In the genomic region with DNA sequence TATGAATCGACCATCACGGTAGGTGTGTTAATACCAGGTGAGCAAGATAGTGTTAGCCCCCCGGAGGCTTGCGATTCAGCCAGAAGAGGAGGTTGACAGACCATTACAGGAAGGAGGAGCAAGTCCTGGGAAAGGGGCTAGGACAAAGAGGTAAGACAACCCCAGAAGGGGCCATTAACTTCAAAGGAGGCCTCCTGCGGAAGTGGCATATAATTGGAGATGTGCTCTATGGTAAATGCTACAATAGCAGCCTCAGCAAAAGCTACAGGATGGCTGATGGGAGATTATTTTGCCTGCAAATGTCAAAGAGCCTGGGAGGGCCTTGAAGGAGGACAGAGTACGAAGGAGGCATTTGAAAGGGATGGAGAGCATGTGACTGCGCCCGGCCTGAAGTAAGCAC, we compare ENCODE assay signal across 18 cellular contexts.
DNase-seq lines count a peak whose midpoint lies in the region; ATAC-seq and TF ChIP-seq lines count a peak whose summit lies in the region.
"Had no signal": no experiment of that assay in that cellular context is flagged by ENCODE, and none has a peak within 500 bp of the region (broad histone marks: within the 10 kb centered on the region; RNA-seq: fewer than 3 reads in every experiment).

No MANE protein-coding gene starts in this region.

- H3K23me2 ChIP-seq in H9 (ENCODE audit: insufficient read length, low read depth, low read length, poor library complexity, severe bottlenecking), result no peaks in the 10 kb centered on the region

- H4K8ac ChIP-seq in H9 (replicated peaks; ENCODE audit: insufficient read length, low read depth, low read length), result no peak overlapping the region

- no peak overlapping the region for H3K4me3 Mint-ChIP-seq in H9
- peak overlapping the region; percentile 11 for H3K4me3 Mint-ChIP-seq in neural crest cell

- no peak for TF ChIP-seq CTCF in H9 (conservative IDR thresholded peaks at IDR 0.05)
- no peak for TF ChIP-seq CTCF in neural crest cell (conservative IDR thresholded peaks at IDR 0.05)

- no peaks in the 10 kb centered on the region for H3K79me2 ChIP-seq in H9 (ENCODE audit: insufficient read depth, low read length)

- no peak overlapping the region for H4K5ac ChIP-seq in H9 (ENCODE audit: insufficient read length, low read depth, low read length)

- H3K4me3 ChIP-seq in iPS DF 6.9 (ENCODE audit: low read length), result no peak overlapping the region
- H3K4me3 ChIP-seq: A549, GM12878, SJSA1 had no signal

- no peak overlapping the region for H3K23ac ChIP-seq in H9 (ENCODE audit: insufficient read length, low read depth, low read length)

- H3K18ac ChIP-seq in H9 (ENCODE audit: insufficient read length, low read depth, low read length), result no peak overlapping the region

- H3K14ac ChIP-seq in H9 (ENCODE audit: insufficient read depth, low read length), result no peak overlapping the region

- H3K27me3 Mint-ChIP-seq in H9 (ENCODE audit: low read depth) (no peaks in the 10 kb centered on the region), neural crest cell (ENCODE audit: low read depth) (no peaks in the 10 kb centered on the region)

- no peak overlapping the region for H2BK5ac ChIP-seq in H9 (ENCODE audit: insufficient read length, low read length)

- H2BK15ac ChIP-seq in H9 (ENCODE audit: low read depth, low read length), result no peak overlapping the region

- peaks cover 53 to 64% of the 10 kb centered on the region in 2 experiments for H3K4me1 Mint-ChIP-seq in H9
- H3K4me1 Mint-ChIP-seq in neural crest cell, result peaks cover 56% of the 10 kb centered on the region

- H3K36me3 Mint-ChIP-seq in H9 (ENCODE audit: insufficient read depth in 1 of 3, low read depth in 3 of 3) (no peaks in the 10 kb centered on the region; a peak in 1 of 7 replicates), neural crest cell (ENCODE audit: low read depth) (no peaks in the 10 kb centered on the region)

- H3K36me3 ChIP-seq in iPS DF 6.9 (ENCODE audit: control insufficient read depth, insufficient read depth, low read length), result no peaks in the 10 kb centered on the region
- H3K36me3 ChIP-seq: SJSA1 had no signal

- H3K27me3 ChIP-seq in H9 (ENCODE audit: insufficient read depth, low read length) (no peaks in the 10 kb centered on the region), iPS DF 6.9 (ENCODE audit: control insufficient read depth, insufficient read depth, low read length) (no peaks in the 10 kb centered on the region)
- H3K27me3 ChIP-seq: SJSA1 had no signal

- H2BK120ac ChIP-seq in H9 (ENCODE audit: low read depth, low read length, poor library complexity, severe bottlenecking), result no peak overlapping the region

- no peak overlapping the region for H3K4ac ChIP-seq in H9 (ENCODE audit: low read depth, low read length)

- peak; percentile 79 for DNase-seq in H9
- peak; percentile 6 for DNase-seq in UCSD-AML1 (lab: John Stamatoyannopoulos, UW; ENCODE audit: unreplicated experiment)
- peak; percentile 57 for DNase-seq in iPS DF 6.9 (ENCODE audit: low read depth, low spot score)
- DNase-seq in neural crest cell (ENCODE audit: low read depth, low spot score), result no peak
- no peak for DNase-seq in mesenteric fat pad (ENCODE audit: low spot score)
- no peak for DNase-seq in NCI-H82 treated with DMSO at 0.1 percent for 48 hours (lab: John Stamatoyannopoulos, UW; ENCODE audit: unreplicated experiment)
- no peak for DNase-seq in left colon
- DNase-seq in NOMO-1 treated with dmso at 0.1 percent for 144 hours (lab: John Stamatoyannopoulos, UW; ENCODE audit: unreplicated experiment), result no peak
- DNase-seq: C1 segment of cervical spinal cord, DND-41, GDM1, MV-4-11, NCI-H187 treated with DMSO at 0.1 percent for 48 hours, NCI-H446 treated with DMSO at 0.1 percent for 48 hours, NCI-H748 treated with DMSO at 0.1 percent for 48 hours had no signal

- no peaks in the 10 kb centered on the region for H4K20me1 ChIP-seq in H9 (ENCODE audit: control insufficient read depth, insufficient read depth, insufficient read length)

- H3K79me1 ChIP-seq in H9 (ENCODE audit: insufficient read depth, low read depth, low read length, poor library complexity, severe bottlenecking), result no peaks in the 10 kb centered on the region

- H4K91ac ChIP-seq in H9 (ENCODE audit: insufficient read length, low read depth, low read length), result no peak overlapping the region

- H2AK5ac ChIP-seq in H9 (ENCODE audit: insufficient read length, low read length), result no peak overlapping the region

- H2AFZ ChIP-seq in H9 (ENCODE audit: low read length), result no peak overlapping the region

- H3K27ac ChIP-seq in H9 (ENCODE audit: insufficient read length, low read depth, low read length), result no peak overlapping the region
- H3K27ac ChIP-seq in iPS DF 6.9 (ENCODE audit: low read length), result no peak overlapping the region
- H3K27ac ChIP-seq: A549, SJSA1 had no signal

- H3K4me2 ChIP-seq in H9 (ENCODE audit: insufficient read depth, insufficient read length, low read length), result no peak overlapping the region
- H3K4me2 ChIP-seq: A549 had no signal

- H3K27ac Mint-ChIP-seq in H9 (peak overlapping the region in 2 of 3 experiments; percentile 3 to 50; a peak in 2 of 7 replicates), neural crest cell (ENCODE audit: unreplicated experiment) (no peak overlapping the region)

- H3K4me1 ChIP-seq in H9 (ENCODE audit: insufficient read depth, low read length) (peaks cover 13% of the 10 kb centered on the region; the same call in 1 of the 2 replicates), iPS DF 6.9 (ENCODE audit: control insufficient read depth, insufficient read depth, low read length) (peaks cover 4% of the 10 kb centered on the region; the same call in 1 of the 2 replicates)
- H3K4me1 ChIP-seq: A549, SJSA1 had no signal

- H2BK12ac ChIP-seq in H9 (ENCODE audit: insufficient read length, low read depth, low read length), result no peak overlapping the region

- ATAC-seq in left colon, result no peak
- ATAC-seq: A549, GM12878 had no signal

- H3K9me3 ChIP-seq in H9 (ENCODE audit: control insufficient read depth, low read depth, low read length), result no peaks in the 10 kb centered on the region
- H3K9me3 ChIP-seq in iPS DF 6.9 (ENCODE audit: control insufficient read depth, insufficient read depth, low read length), result no peaks in the 10 kb centered on the region
- H3K9me3 ChIP-seq: A549, SJSA1 had no signal

- no peak overlapping the region for H2BK20ac ChIP-seq in H9 (ENCODE audit: low read depth, low read length, poor library complexity, severe bottlenecking)

- WGBS in H9 (ENCODE audit: extremely low coverage, insufficient read length, low lambda C conversion rate), result no CpG with 5 or more reads among the region's 8 CpGs
- no CpG with 5 or more reads among the region's 8 CpGs for WGBS in iPS DF 6.9 (ENCODE audit: insufficient coverage, insufficient read length)

- no peaks in the 10 kb centered on the region for H3K9me3 Mint-ChIP-seq in H9
- peaks cover 3% of the 10 kb centered on the region for H3K9me3 Mint-ChIP-seq in neural crest cell

- no peak overlapping the region for H3T11ph ChIP-seq in H9 (ENCODE audit: low read length)

- no peak overlapping the region for H3K56ac ChIP-seq in H9 (ENCODE audit: insufficient read length, low read depth, low read length)

- H3K9ac ChIP-seq in H9 (ENCODE audit: extremely low read depth, insufficient read length, low read length), result no peak overlapping the region

- intact Hi-C loops in left colon (cut with DNase I, micrococcal nuclease), result no loop called here

Comparison
In these comparisons a context has a peak if more than half of its experiments do, and no peak if none do; other contexts are left out.
1. DNase-seq: peak in H9 (single experiment), UCSD-AML1 (single experiment) and iPS DF 6.9 (single experiment); none in neural crest cell (single experiment), mesenteric fat pad (single experiment), NCI-H82 treated with DMSO at 0.1 percent for 48 hours (single experiment), left colon (0 of 2) and NOMO-1 treated with dmso at 0.1 percent for 144 hours (single experiment).